In the genomic region with DNA sequence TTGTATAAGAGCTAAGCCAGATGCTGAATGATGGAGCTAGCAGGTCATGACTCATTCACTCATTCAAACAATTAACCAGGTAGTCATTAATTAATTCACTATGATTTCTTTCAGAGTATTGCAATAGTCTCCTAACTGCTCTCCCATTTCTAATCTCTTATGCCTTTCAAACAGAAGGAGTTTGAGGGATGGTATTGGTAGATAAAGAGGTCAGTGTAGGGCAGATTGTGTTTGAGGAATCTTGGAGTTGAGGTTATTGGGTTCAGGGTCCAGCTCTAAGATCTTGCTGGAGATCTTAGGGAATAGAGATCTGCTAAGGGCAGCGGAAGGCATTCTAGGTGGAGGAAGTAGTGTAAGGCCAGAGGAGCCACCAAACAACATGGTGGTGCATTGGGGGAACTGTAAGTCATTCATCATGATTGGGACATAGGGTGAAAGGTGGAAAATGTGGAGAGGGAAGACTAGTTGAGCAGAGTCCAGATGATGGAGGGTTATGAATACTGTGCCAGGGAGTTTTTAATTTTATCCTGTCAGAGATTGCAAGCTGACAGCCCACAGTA, we compare ENCODE assay signal across 20 cellular contexts. TPM values are rescaled to one million over a fixed set of nuclear protein-coding genes. Genes with fewer than 3 reads are reported as not detected.
DNase-seq lines count a peak whose midpoint lies in the region; ATAC-seq lines count a peak whose summit lies in the region.
"Had no signal": no experiment of that assay in that cellular context is flagged by ENCODE, and none has a peak within 500 bp of the region (broad histone marks: within the 10 kb centered on the region; RNA-seq: fewer than 3 reads in every experiment).

No MANE protein-coding gene starts in this region.

- ATAC-seq in stimulated activated effector memory CD8-positive, alpha-beta T cell treated with anti-CD3 and anti-CD28 coated beads, Interleukin-12 subunit alpha, Interleukin-12 subunit beta, amount 100 ng/mL, for 72 hours: no peak
- ATAC-seq in GM19023 (IDR thresholded peaks at IDR 0.05; ENCODE audit: unreplicated experiment) (no peak), HG02970 (IDR thresholded peaks at IDR 0.05; ENCODE audit: low FRiP score, unreplicated experiment) (no peak)
- ATAC-seq: natural killer cell treated with Interleukin-12 subunit alpha and Interleukin-12 subunit beta and Interleukin-15 and Interleukin-18, amount 100 ng/mL, for 72 hours had no signal

- DNase-seq in activated naive CD4-positive, alpha-beta T cell treated with anti-CD3 and anti-CD28 coated beads for 36 hours: no peak
- no peak for DNase-seq in activated naive CD4-positive, alpha-beta T cell (lab: John Stamatoyannopoulos, UW)
- peak; percentile 18 for DNase-seq in OCI-M1 (lab: John Stamatoyannopoulos, UW)
- DNase-seq in activated naive CD8-positive, alpha-beta T cell treated with anti-CD3 and anti-CD28 coated beads for 36 hours: no peak
- no peak for DNase-seq in stimulated activated effector memory CD8-positive, alpha-beta T cell treated with anti-CD3 and anti-CD28 coated beads, Interleukin-12 subunit alpha, Interleukin-12 subunit beta, amount 100 ng/mL, for 72 hours (ENCODE audit: low spot score in 2 of 2)
- DNase-seq: activated B cell treated with CpG ODN at 0.5 μM for 24 hours; amniotic stem cell; effector memory CD4-positive, alpha-beta T cell; KBM-7; kidney; MG63; NCI-H2029; NCI-H524 treated with DMSO at 0.1 percent for 48 hours; NK-92 treated with Interleukin-12 subunit alpha and Interleukin-12 subunit beta, amount 100 ng/mL, for 24 hours; SHP77; stimulated activated CD4-positive, alpha-beta T cell treated with anti-CD3 and anti-CD28 coated beads, Interleukin-1b, Interleukin-23, amount 100 ng/mL, for 48 hours had no signal

- H3K27ac Mint-ChIP-seq in activated naive CD4-positive, alpha-beta T cell treated with anti-CD3 and anti-CD28 coated beads for 36 hours: peak overlapping the region; percentile 50
- H3K27ac Mint-ChIP-seq in activated naive CD8-positive, alpha-beta T cell treated with anti-CD3 and anti-CD28 coated beads for 36 hours: peak overlapping the region; percentile 43
- peak overlapping the region; percentile 4 for H3K27ac Mint-ChIP-seq in stimulated activated effector memory CD8-positive, alpha-beta T cell treated with anti-CD3 and anti-CD28 coated beads, Interleukin-12 subunit alpha, Interleukin-12 subunit beta, amount 100 ng/mL, for 72 hours
- H3K27ac Mint-ChIP-seq: type B pancreatic cell had no signal

- no peaks in the 10 kb centered on the region for H3K9me3 Mint-ChIP-seq in activated naive CD4-positive, alpha-beta T cell treated with anti-CD3 and anti-CD28 coated beads for 36 hours
- H3K9me3 Mint-ChIP-seq in activated naive CD8-positive, alpha-beta T cell treated with anti-CD3 and anti-CD28 coated beads for 36 hours: no peaks in the 10 kb centered on the region
- H3K9me3 Mint-ChIP-seq in stimulated activated effector memory CD8-positive, alpha-beta T cell treated with anti-CD3 and anti-CD28 coated beads, Interleukin-12 subunit alpha, Interleukin-12 subunit beta, amount 100 ng/mL, for 72 hours: no peaks in the 10 kb centered on the region
- H3K9me3 Mint-ChIP-seq: activated B cell treated with CpG ODN at 0.5 μM for 24 hours; natural killer cell treated with Interleukin-12 subunit alpha and Interleukin-12 subunit beta and Interleukin-15 and Interleukin-18, amount 100 ng/mL, for 72 hours; type B pancreatic cell had no signal

- intact Hi-C loops in activated naive CD4-positive, alpha-beta T cell treated with anti-CD3 and anti-CD28 coated beads for 36 hours (cut with micrococcal nuclease): no loop called here

- H3K4me3 Mint-ChIP-seq in activated naive CD4-positive, alpha-beta T cell treated with anti-CD3 and anti-CD28 coated beads for 36 hours: no peak overlapping the region
- no peak overlapping the region for H3K4me3 Mint-ChIP-seq in activated naive CD8-positive, alpha-beta T cell treated with anti-CD3 and anti-CD28 coated beads for 36 hours
- no peak overlapping the region for H3K4me3 Mint-ChIP-seq in stimulated activated effector memory CD8-positive, alpha-beta T cell treated with anti-CD3 and anti-CD28 coated beads, Interleukin-12 subunit alpha, Interleukin-12 subunit beta, amount 100 ng/mL, for 72 hours
- H3K4me3 Mint-ChIP-seq: activated B cell treated with CpG ODN at 0.5 μM for 24 hours; natural killer cell treated with Interleukin-12 subunit alpha and Interleukin-12 subunit beta and Interleukin-15 and Interleukin-18, amount 100 ng/mL, for 72 hours; type B pancreatic cell had no signal

- CTCF ChIA-PET in activated naive CD4-positive, alpha-beta T cell treated with anti-CD3 and anti-CD28 coated beads for 36 hours (lab: Charles Lee): interaction anchor here (1.0 to 1.9 kb wide), 4 partner anchors 16 to 204 kb away, joined by 3 to 9 read pairs (median 4); partner anchors contain the start of genes ORMDL2 and SARNP

- peaks cover 70% of the 10 kb centered on the region for H3K36me3 Mint-ChIP-seq in activated naive CD4-positive, alpha-beta T cell treated with anti-CD3 and anti-CD28 coated beads for 36 hours (ENCODE audit: low read depth)
- H3K36me3 Mint-ChIP-seq in activated naive CD8-positive, alpha-beta T cell treated with anti-CD3 and anti-CD28 coated beads for 36 hours: peaks cover 66% of the 10 kb centered on the region
- H3K36me3 Mint-ChIP-seq in stimulated activated effector memory CD8-positive, alpha-beta T cell treated with anti-CD3 and anti-CD28 coated beads, Interleukin-12 subunit alpha, Interleukin-12 subunit beta, amount 100 ng/mL, for 72 hours: peaks cover 100% of the 10 kb centered on the region

- H3K27me3 Mint-ChIP-seq in activated naive CD4-positive, alpha-beta T cell treated with anti-CD3 and anti-CD28 coated beads for 36 hours (ENCODE audit: low read depth): no peaks in the 10 kb centered on the region
- no peaks in the 10 kb centered on the region for H3K27me3 Mint-ChIP-seq in activated naive CD8-positive, alpha-beta T cell treated with anti-CD3 and anti-CD28 coated beads for 36 hours
- H3K27me3 Mint-ChIP-seq: activated B cell treated with CpG ODN at 0.5 μM for 24 hours; natural killer cell treated with Interleukin-12 subunit alpha and Interleukin-12 subunit beta and Interleukin-15 and Interleukin-18, amount 100 ng/mL, for 72 hours; type B pancreatic cell had no signal

- H3K4me1 Mint-ChIP-seq in activated naive CD4-positive, alpha-beta T cell treated with anti-CD3 and anti-CD28 coated beads for 36 hours (ENCODE audit: low read depth): peaks cover 69% of the 10 kb centered on the region
- peaks cover 62% of the 10 kb centered on the region for H3K4me1 Mint-ChIP-seq in activated naive CD8-positive, alpha-beta T cell treated with anti-CD3 and anti-CD28 coated beads for 36 hours
- peaks cover 44% of the 10 kb centered on the region for H3K4me1 Mint-ChIP-seq in stimulated activated effector memory CD8-positive, alpha-beta T cell treated with anti-CD3 and anti-CD28 coated beads, Interleukin-12 subunit alpha, Interleukin-12 subunit beta, amount 100 ng/mL, for 72 hours

RNA-seq across cellular contexts. Expression of gene DGKA, which starts 11.7 kb away (rescaled TPM):
- 100 to 1,000 TPM; 285 to 331 TPM for total RNA-seq in activated naive CD4-positive, alpha-beta T cell treated with anti-CD3 and anti-CD28 coated beads for 36 hours
- total RNA-seq in activated naive CD8-positive, alpha-beta T cell treated with anti-CD3 and anti-CD28 coated beads for 36 hours: 100 to 1,000 TPM; 236 TPM

RNA-seq across cellular contexts. Expression of gene PYM1, which starts 15.0 kb away (rescaled TPM):
- 10 to 100 TPM; 18.8 to 19.3 TPM for total RNA-seq in activated naive CD4-positive, alpha-beta T cell treated with anti-CD3 and anti-CD28 coated beads for 36 hours
- 10 to 100 TPM; 33.3 to 34.9 TPM for total RNA-seq in activated naive CD8-positive, alpha-beta T cell treated with anti-CD3 and anti-CD28 coated beads for 36 hours

RNA-seq across cellular contexts. Expression of gene PMEL, which starts 23.2 kb away (rescaled TPM):
- 1 to 10 TPM; 1.2 to 1.5 TPM for total RNA-seq in activated naive CD4-positive, alpha-beta T cell treated with anti-CD3 and anti-CD28 coated beads for 36 hours
- total RNA-seq in activated naive CD8-positive, alpha-beta T cell treated with anti-CD3 and anti-CD28 coated beads for 36 hours: under 1 TPM; 0.25 to 0.28 TPM
- total RNA-seq: activated B cell treated with CpG ODN at 0.5 μM for 24 hours had no signal

RNA-seq across cellular contexts. Expression of gene CDK2, which starts 24.0 kb away (rescaled TPM):
- 100 to 1,000 TPM; 121 to 126 TPM for total RNA-seq in activated naive CD4-positive, alpha-beta T cell treated with anti-CD3 and anti-CD28 coated beads for 36 hours
- 100 to 1,000 TPM; 111 to 120 TPM for total RNA-seq in activated naive CD8-positive, alpha-beta T cell treated with anti-CD3 and anti-CD28 coated beads for 36 hours

RNA-seq across cellular contexts. Expression of gene RAB5B, which starts 31.2 kb away (rescaled TPM):
- 10 to 100 TPM; 33.2 to 35.7 TPM for total RNA-seq in activated naive CD4-positive, alpha-beta T cell treated with anti-CD3 and anti-CD28 coated beads for 36 hours
- 10 to 100 TPM; 24.5 to 25.3 TPM for total RNA-seq in activated naive CD8-positive, alpha-beta T cell treated with anti-CD3 and anti-CD28 coated beads for 36 hours
